ENCODE assay signal across 8 cellular contexts in the genomic region with DNA sequence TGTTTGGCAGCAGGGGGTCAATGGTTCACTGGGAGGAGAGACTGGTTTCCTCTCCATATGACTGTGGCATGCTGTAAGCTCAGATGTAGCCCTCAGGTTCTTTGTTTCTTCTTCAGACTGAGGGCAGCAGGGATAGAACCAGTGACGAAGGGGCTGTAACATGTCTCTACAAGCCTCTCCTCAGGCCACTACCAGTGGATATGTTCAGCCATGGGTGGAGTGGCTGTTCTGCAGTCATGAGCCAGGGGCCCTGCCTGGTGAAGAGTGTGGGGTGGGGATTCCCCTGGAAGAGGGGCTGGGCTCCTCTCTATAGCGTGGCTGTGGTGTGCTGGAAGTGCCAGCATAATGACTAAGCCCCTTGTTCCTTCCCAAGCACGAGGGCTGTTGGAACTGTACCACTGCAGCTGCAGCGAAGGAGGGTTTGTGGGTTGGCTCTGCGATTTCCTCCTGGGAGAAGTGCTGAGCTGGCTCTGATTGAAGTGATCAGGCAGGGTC. TPM values are rescaled to one million over a fixed set of nuclear protein-coding genes. Genes with fewer than 3 reads are reported as not detected.
A peak's percentile ranks its signal among the peaks of the same experiment; 100 is the strongest.
DNase-seq lines count a peak whose midpoint lies in the region; ATAC-seq and TF ChIP-seq lines count a peak whose summit lies in the region.

No MANE protein-coding gene starts in this region.

- H3K27me3 Mint-ChIP-seq in osteocyte (ENCODE audit: unreplicated experiment) = peaks cover 38% of the 10 kb centered on the region

- no peak overlapping the region for H3K4me3 Mint-ChIP-seq in osteocyte (ENCODE audit: unreplicated experiment)

- H3K27ac Mint-ChIP-seq in osteocyte (ENCODE audit: unreplicated experiment) = peak overlapping the region; percentile 20

- peaks cover 10% of the 10 kb centered on the region for H3K4me1 Mint-ChIP-seq in osteocyte (ENCODE audit: unreplicated experiment)

- H3K9me3 Mint-ChIP-seq in osteocyte (ENCODE audit: unreplicated experiment) = peaks cover 24% of the 10 kb centered on the region

- peaks cover 4% of the 10 kb centered on the region for H3K36me3 Mint-ChIP-seq in osteocyte (ENCODE audit: unreplicated experiment)

- TF ChIP-seq CTCF in osteocyte (IDR thresholded peaks at IDR 0.05) = no peak

- peak; percentile 19 for ATAC-seq in HG03521 (IDR thresholded peaks at IDR 0.05; ENCODE audit: unreplicated experiment)

- DNase-seq in activated T-cell treated with anti-CD3 and anti-CD28 coated beads for 48 hours (ENCODE audit: low read depth) (peak; percentile 4), activated T-cell treated with anti-CD3 and anti-CD28 coated beads for 4 hours (no peak), dedifferentiated amniotic fluid mesenchymal stem cell (ENCODE audit: extremely low spot score) (peak; percentile 65), osteocyte (ENCODE audit: extremely low spot score, unreplicated experiment) (no peak), NCI-H2029 (lab: John Stamatoyannopoulos, UW) (no peak), HUDEP-2 (lab: John Stamatoyannopoulos, UW; ENCODE audit: unreplicated experiment in 76 of 76) (no peak)
- DNase-seq in effector CD4-positive, alpha-beta T cell = no peak

RNA-seq across cellular contexts. Expression of gene CMAS, which starts 55.8 kb away (rescaled TPM):
- total RNA-seq in osteocyte = 21.8 and 22.5 TPM in 2 replicates

Comparison
In these comparisons a context has a peak if more than half of its experiments do, and no peak if none do; other contexts are left out.
1. DNase-seq: peak in activated T-cell treated with anti-CD3 and anti-CD28 coated beads for 48 hours (single experiment) and dedifferentiated amniotic fluid mesenchymal stem cell (single experiment); none in activated T-cell treated with anti-CD3 and anti-CD28 coated beads for 4 hours (single experiment), osteocyte (single experiment), effector CD4-positive, alpha-beta T cell (single experiment), NCI-H2029 (single experiment) and HUDEP-2 (0 of 76).